19 cellular contexts compared by ENCODE assay signal in genomic region chr7:101373812-101374612, GRCh38. TPM values are rescaled to one million over a fixed set of nuclear protein-coding genes. Genes with fewer than 3 reads are reported as not detected.
DNase-seq lines count a peak whose midpoint lies in the region; ATAC-seq and TF ChIP-seq lines count a peak whose summit lies in the region.
"Had no signal": no experiment of that assay in that cellular context is flagged by ENCODE, and none has a peak within 500 bp of the region (broad histone marks: within the 10 kb centered on the region; RNA-seq: fewer than 3 reads in every experiment).

No MANE protein-coding gene starts in this region.

- no peaks in the 10 kb centered on the region for H3K36me3 Mint-ChIP-seq in MCF 10A (ENCODE audit: insufficient read depth, unreplicated experiment)
- H3K36me3 Mint-ChIP-seq in activated CD8-positive, alpha-beta memory T cell treated with anti-CD3 and anti-CD28 coated beads, Interleukin-2, amount 10 ng/mL, durations not matched to agents 7 days and 5 days, result no peaks in the 10 kb centered on the region

- H3K27ac ChIP-seq in HUES64 (ENCODE audit: low read depth, low read length) (peak overlapping the region; percentile 6; the same call in 1 of the 2 replicates), mesodermal cell (ENCODE audit: low read depth, low read length, severe bottlenecking) (peak overlapping the region; percentile 23)
- H3K27ac ChIP-seq: stomach had no signal

- no peak overlapping the region for H3K27ac Mint-ChIP-seq in MCF 10A (ENCODE audit: low read depth, unreplicated experiment)
- H3K27ac Mint-ChIP-seq in activated CD8-positive, alpha-beta memory T cell treated with anti-CD3 and anti-CD28 coated beads, Interleukin-2, amount 10 ng/mL, durations not matched to agents 7 days and 5 days, result no peak overlapping the region
- H3K27ac Mint-ChIP-seq: activated CD4-positive, alpha-beta T cell treated with anti-CD3 and anti-CD28 coated beads, Interleukin-2, amount 10 ng/mL, durations not matched to agents 7 days and 5 days; activated T-cell treated with anti-CD3 and anti-CD28 coated beads, Interleukin-2, amount 50 U/mL, for 72 hours; IgD-negative memory B cell had no signal

- peaks cover 10% of the 10 kb centered on the region; the same call in 1 of the 2 replicates for H3K36me3 ChIP-seq in HUES64 (ENCODE audit: insufficient read depth, low read length)
- peaks cover 9% of the 10 kb centered on the region for H3K36me3 ChIP-seq in mesodermal cell (ENCODE audit: control insufficient read depth, insufficient read depth, low read length)
- H3K36me3 ChIP-seq: stomach had no signal

- H3K9me3 ChIP-seq in HUES64 (ENCODE audit: insufficient read depth, low read depth, low read length) (no peaks in the 10 kb centered on the region), mesodermal cell (ENCODE audit: control insufficient read depth, low read length) (no peaks in the 10 kb centered on the region)
- H3K9me3 ChIP-seq: stomach had no signal

- 79% methylated on average over 19 of the region's 19 CpGs for WGBS in HUES64
- 84% methylated on average over 16 to 18 of the region's 19 CpGs for WGBS in mesodermal cell (ENCODE audit: insufficient coverage in 2 of 2), 2 experiments

- POLR2A ChIA-PET in MCF 10A (lab: Yijun Ruan, JAX), result interaction anchor here (0.6 to 1.1 kb wide), 2 partner anchors 53 to 1323 kb away, joined by 3 to 5 read pairs; partner anchors contain the start of gene IFT22

- CTCF ChIA-PET in MCF 10A (lab: Yijun Ruan, JAX), result interaction anchor here (1.1 to 2.4 kb wide), 5 partner anchors 9 to 230 kb away, joined by 3 to 24 read pairs (median 4); no protein-coding TSS in a partner anchor
- CTCF ChIA-PET in activated CD8-positive, alpha-beta memory T cell treated with anti-CD3 and anti-CD28 coated beads, Interleukin-2, amount 10 ng/mL, durations not matched to agents 7 days and 5 days (lab: Charles Lee), result interaction anchor here (0.7 to 2.8 kb wide), 2 partner anchors 9 to 83 kb away, joined by 3 to 10 read pairs; no protein-coding TSS in a partner anchor

- intact Hi-C loops in MCF 10A (cut with micrococcal nuclease), result no loop called here

- H3K9me3 Mint-ChIP-seq in MCF 10A (ENCODE audit: unreplicated experiment), result no peaks in the 10 kb centered on the region
- H3K9me3 Mint-ChIP-seq in activated CD8-positive, alpha-beta memory T cell treated with anti-CD3 and anti-CD28 coated beads, Interleukin-2, amount 10 ng/mL, durations not matched to agents 7 days and 5 days (ENCODE audit: low read depth), result no peaks in the 10 kb centered on the region
- H3K9me3 Mint-ChIP-seq: activated CD4-positive, alpha-beta T cell treated with anti-CD3 and anti-CD28 coated beads, Interleukin-2, amount 10 ng/mL, durations not matched to agents 7 days and 5 days; activated T-cell treated with anti-CD3 and anti-CD28 coated beads, Interleukin-2, amount 50 U/mL, for 72 hours; IgD-negative memory B cell had no signal

- peaks cover 43% of the 10 kb centered on the region for H3K27me3 Mint-ChIP-seq in MCF 10A (ENCODE audit: insufficient read depth, unreplicated experiment)
- peaks cover 26% of the 10 kb centered on the region for H3K27me3 Mint-ChIP-seq in activated CD8-positive, alpha-beta memory T cell treated with anti-CD3 and anti-CD28 coated beads, Interleukin-2, amount 10 ng/mL, durations not matched to agents 7 days and 5 days

- DNase-seq in COLO829 (ENCODE audit: low spot score) (peak; percentile 93), MCF 10A (ENCODE audit: unreplicated experiment) (peak; percentile 57), activated gamma-delta T cell treated with Interleukin-2 at 50 U/mL for 16 hours (no peak), NCI-H774 (lab: John Stamatoyannopoulos, UW) (no peak)
- no peak for DNase-seq in stimulated activated naive CD4-positive, alpha-beta T cell (lab: John Stamatoyannopoulos, UW)
- DNase-seq in activated CD8-positive, alpha-beta memory T cell treated with anti-CD3 and anti-CD28 coated beads, Interleukin-2, amount 10 ng/mL, durations not matched to agents 7 days and 5 days, result no peak
- DNase-seq: activated CD4-positive, alpha-beta T cell treated with anti-CD3 and anti-CD28 coated beads, Interleukin-2, amount 10 ng/mL, durations not matched to agents 7 days and 5 days; activated T-cell treated with anti-CD3 and anti-CD28 coated beads, Interleukin-2, amount 50 U/mL, for 72 hours; AML-193; cortex of kidney; NCI-H1417 treated with DMSO at 0.1 percent for 48 hours; NCI-H526 treated with DMSO at 0.1 percent for 48 hours; stomach; T-helper 9 cell had no signal

- no peak overlapping the region for H3K9ac ChIP-seq in HUES64 (ENCODE audit: low read depth, low read length)

- H3K27me3 ChIP-seq in HUES64 (ENCODE audit: insufficient read depth, low read length), result no peaks in the 10 kb centered on the region

- BruUV-seq in MCF 10A (replicated peaks; lab: Mats Ljungman, UMichigan), result no TSS peak

- H3K4me1 ChIP-seq in HUES64 (ENCODE audit: insufficient read depth, low read length), result peaks cover 10% of the 10 kb centered on the region
- peaks cover 38% of the 10 kb centered on the region for H3K4me1 ChIP-seq in mesodermal cell (ENCODE audit: control insufficient read depth, insufficient read depth, low read length, poor library complexity, severe bottlenecking)
- H3K4me1 ChIP-seq: stomach had no signal

- no peak for TF ChIP-seq CTCF in MCF 10A (IDR thresholded peaks at IDR 0.05; ENCODE audit: unreplicated experiment)

- H3K4me3 Mint-ChIP-seq in MCF 10A (ENCODE audit: unreplicated experiment), result no peak overlapping the region
- H3K4me3 Mint-ChIP-seq in activated CD8-positive, alpha-beta memory T cell treated with anti-CD3 and anti-CD28 coated beads, Interleukin-2, amount 10 ng/mL, durations not matched to agents 7 days and 5 days, result no peak overlapping the region
- H3K4me3 Mint-ChIP-seq: activated CD4-positive, alpha-beta T cell treated with anti-CD3 and anti-CD28 coated beads, Interleukin-2, amount 10 ng/mL, durations not matched to agents 7 days and 5 days; activated T-cell treated with anti-CD3 and anti-CD28 coated beads, Interleukin-2, amount 50 U/mL, for 72 hours; IgD-negative memory B cell had no signal

- H3K4me3 ChIP-seq in HUES64 (ENCODE audit: low read length) (no peak overlapping the region), mesodermal cell (ENCODE audit: extremely low read depth, insufficient read depth, low read length, poor library complexity, severe bottlenecking) (no peak overlapping the region)
- H3K4me3 ChIP-seq: stomach had no signal

- ATAC-seq in activated CD8-positive, alpha-beta memory T cell treated with anti-CD3 and anti-CD28 coated beads, Interleukin-2, amount 10 ng/mL, durations not matched to agents 7 days and 5 days, result no peak
- ATAC-seq: activated T-cell treated with anti-CD3 and anti-CD28 coated beads, Interleukin-2, amount 50 U/mL, for 72 hours had no signal

- peaks cover 9% of the 10 kb centered on the region for H3K4me1 Mint-ChIP-seq in MCF 10A (ENCODE audit: insufficient read depth, unreplicated experiment)
- H3K4me1 Mint-ChIP-seq in activated CD8-positive, alpha-beta memory T cell treated with anti-CD3 and anti-CD28 coated beads, Interleukin-2, amount 10 ng/mL, durations not matched to agents 7 days and 5 days, result peaks cover 4% of the 10 kb centered on the region

RNA-seq across cellular contexts. Expression of gene COL26A1, which starts 11.3 kb away (rescaled TPM):
- polyA plus RNA-seq in HUES64 (2013, experiment 1 of 2), result 32.0 TPM
- 34.7 TPM for polyA plus RNA-seq in HUES64 (2013, experiment 2 of 2)
- total RNA-seq in MCF 10A (2022), result not detected in 2 replicates
- polyA plus RNA-seq in mesodermal cell (2013, experiment 1 of 2), result 57.4 TPM
- 42.9 TPM for polyA plus RNA-seq in mesodermal cell (2013, experiment 2 of 2)
- not detected for total RNA-seq in activated CD8-positive, alpha-beta memory T cell treated with anti-CD3 and anti-CD28 coated beads, Interleukin-2, amount 10 ng/mL, durations not matched to agents 7 days and 5 days
- total RNA-seq: activated CD4-positive, alpha-beta T cell treated with anti-CD3 and anti-CD28 coated beads, Interleukin-2, amount 10 ng/mL, durations not matched to agents 7 days and 5 days; H4 had no signal
- polyA plus RNA-seq: esophagus, IgD-negative memory B cell had no signal

RNA-seq across cellular contexts. Expression of gene IFT22, which starts 52.4 kb away (rescaled TPM):
- 23.7 TPM for polyA plus RNA-seq in HUES64 (2013, experiment 1 of 2)
- 25.2 TPM for polyA plus RNA-seq in HUES64 (2013, experiment 2 of 2)
- 21.5 and 33.8 TPM in 2 replicates for total RNA-seq in MCF 10A (2022)
- polyA plus RNA-seq in mesodermal cell (2013, experiment 1 of 2), result 37.1 TPM
- polyA plus RNA-seq in mesodermal cell (2013, experiment 2 of 2), result 33.5 TPM
- 1 to 10 TPM; 4.7 to 4.8 TPM for total RNA-seq in activated CD8-positive, alpha-beta memory T cell treated with anti-CD3 and anti-CD28 coated beads, Interleukin-2, amount 10 ng/mL, durations not matched to agents 7 days and 5 days

Comparison
In these comparisons a context has a peak if more than half of its experiments do, and no peak if none do; other contexts are left out.
1. DNase-seq: peak in COLO829 (single experiment) and MCF 10A (single experiment); none in activated gamma-delta T cell treated with Interleukin-2 at 50 U/mL for 16 hours (single experiment), stimulated activated naive CD4-positive, alpha-beta T cell (0 of 6), NCI-H774 (single experiment) and activated CD8-positive, alpha-beta memory T cell treated with anti-CD3 and anti-CD28 coated beads, Interleukin-2, amount 10 ng/mL, durations not matched to agents 7 days and 5 days (single experiment).